1 cellular context compared by ENCODE assay signal in the genomic region with DNA sequence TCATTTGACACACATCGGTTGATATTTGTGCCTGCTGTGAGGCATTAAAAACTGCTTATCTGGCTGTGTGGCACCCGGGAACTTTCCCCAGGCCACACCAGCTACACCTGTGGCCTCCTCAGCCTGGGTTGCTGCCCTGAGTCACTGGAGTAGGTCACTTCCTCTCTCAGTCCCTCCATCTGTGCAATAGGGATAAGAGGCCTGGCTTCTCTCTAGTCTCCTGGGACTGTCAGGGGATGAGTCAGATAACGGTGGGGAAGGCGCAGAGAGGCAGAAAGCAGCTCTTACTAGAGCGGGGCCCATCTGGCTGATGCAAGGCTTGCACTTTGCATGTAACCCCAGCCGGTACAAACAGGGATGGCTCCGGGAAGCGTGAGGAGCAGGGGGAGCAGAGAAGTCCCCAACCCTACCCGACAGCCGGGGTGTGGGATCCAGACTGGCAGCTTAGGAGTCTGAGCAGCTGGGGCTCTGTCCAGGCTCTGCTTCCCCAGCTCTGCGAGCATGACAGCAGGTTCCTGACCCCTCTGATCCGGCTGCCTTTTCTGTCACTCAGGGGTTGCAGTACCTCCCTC.
A peak's percentile ranks its signal among the peaks of the same experiment; 100 is the strongest.
TF ChIP-seq lines count a peak whose summit lies in the region.

No MANE protein-coding gene starts in this region.

TF ChIP-seq in K562, 482 proteins besides CTCF, POLR2A, EP300 and RAD21 (continued from another document and continues in another):
- TF ChIP-seq CHD7 (IDR thresholded peaks at IDR 0.05; ENCODE audit: low read depth, low read length) (no peak), NFIC (IDR thresholded peaks at IDR 0.05) (peak; percentile 97), MAFF (IDR thresholded peaks at IDR 0.05; ENCODE audit: low read length) (peak; percentile 78), PPARD (CRISPR knock-in tag; IDR thresholded peaks at IDR 0.05) (no peak), MLX (CRISPR knock-in tag; conservative IDR thresholded peaks at IDR 0.05) (0 out of 4 replicates have a peak, but pooled peaks of 1 of the 2 experiments have one; percentile 61), RBBP5 (IDR thresholded peaks at IDR 0.05; ENCODE audit: borderline replicate concordance, insufficient read depth, low read length, poor library complexity, severe bottlenecking) (no peak), DLX4 (CRISPR knock-in tag; IDR thresholded peaks at IDR 0.05) (no peak), NFATC3 (IDR thresholded peaks at IDR 0.05) (no peak), MTA2 (IDR thresholded peaks at IDR 0.05; ENCODE audit: low read depth) (peak; percentile 96), ZNF174 (CRISPR knock-in tag; IDR thresholded peaks at IDR 0.05) (no peak), IRF9 (tag; IDR thresholded peaks at IDR 0.05) (peak; percentile 99), BDP1 (IDR thresholded peaks at IDR 0.05; ENCODE audit: insufficient read depth, insufficient read length) (no peak), ZNF584 (CRISPR knock-in tag; IDR thresholded peaks at IDR 0.05; ENCODE audit: low read depth) (peak; percentile 90), DMBX1 (CRISPR knock-in tag; IDR thresholded peaks at IDR 0.05; ENCODE audit: borderline replicate concordance) (peak; percentile 97), NELFE (IDR thresholded peaks at IDR 0.05; ENCODE audit: insufficient read depth, insufficient read length) (no peak), ZNF133 (CRISPR knock-in tag; IDR thresholded peaks at IDR 0.05) (0 out of 2 replicates have a peak, but pooled peaks have one; percentile 36), CBX3 (IDR thresholded peaks at IDR 0.05; ENCODE audit: borderline replicate concordance in 1 of 2, low read length in 2 of 2) (peak in 1 of 2 experiments; percentile 96; a peak in 1 of 3 replicates), ELK1 (CRISPR knock-in tag; IDR thresholded peaks at IDR 0.05) (no peak), MAFK (IDR thresholded peaks at IDR 0.05; ENCODE audit: low read length) (peak; percentile 81), SPI1 (IDR thresholded peaks at IDR 0.05; ENCODE audit: borderline replicate concordance, low read depth, low read length) (peak; percentile 100), ZBTB26 (CRISPR knock-in tag; IDR thresholded peaks at IDR 0.05) (no peak; the same call in 1 of the 2 replicates), FOXP1 (CRISPR knock-in tag; IDR thresholded peaks at IDR 0.05) (peak; percentile 93)
- TF ChIP-seq, protein P1, sequence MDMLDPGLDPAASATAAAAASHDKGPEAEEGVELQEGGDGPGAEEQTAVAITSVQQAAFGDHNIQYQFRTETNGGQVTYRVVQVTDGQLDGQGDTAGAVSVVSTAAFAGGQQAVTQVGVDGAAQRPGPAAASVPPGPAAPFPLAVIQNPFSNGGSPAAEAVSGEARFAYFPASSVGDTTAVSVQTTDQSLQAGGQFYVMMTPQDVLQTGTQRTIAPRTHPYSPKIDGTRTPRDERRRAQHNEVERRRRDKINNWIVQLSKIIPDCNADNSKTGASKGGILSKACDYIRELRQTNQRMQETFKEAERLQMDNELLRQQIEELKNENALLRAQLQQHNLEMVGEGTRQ (CRISPR knock-in tag; IDR thresholded peaks at IDR 0.05), result no peak
- TF ChIP-seq, protein P2, sequence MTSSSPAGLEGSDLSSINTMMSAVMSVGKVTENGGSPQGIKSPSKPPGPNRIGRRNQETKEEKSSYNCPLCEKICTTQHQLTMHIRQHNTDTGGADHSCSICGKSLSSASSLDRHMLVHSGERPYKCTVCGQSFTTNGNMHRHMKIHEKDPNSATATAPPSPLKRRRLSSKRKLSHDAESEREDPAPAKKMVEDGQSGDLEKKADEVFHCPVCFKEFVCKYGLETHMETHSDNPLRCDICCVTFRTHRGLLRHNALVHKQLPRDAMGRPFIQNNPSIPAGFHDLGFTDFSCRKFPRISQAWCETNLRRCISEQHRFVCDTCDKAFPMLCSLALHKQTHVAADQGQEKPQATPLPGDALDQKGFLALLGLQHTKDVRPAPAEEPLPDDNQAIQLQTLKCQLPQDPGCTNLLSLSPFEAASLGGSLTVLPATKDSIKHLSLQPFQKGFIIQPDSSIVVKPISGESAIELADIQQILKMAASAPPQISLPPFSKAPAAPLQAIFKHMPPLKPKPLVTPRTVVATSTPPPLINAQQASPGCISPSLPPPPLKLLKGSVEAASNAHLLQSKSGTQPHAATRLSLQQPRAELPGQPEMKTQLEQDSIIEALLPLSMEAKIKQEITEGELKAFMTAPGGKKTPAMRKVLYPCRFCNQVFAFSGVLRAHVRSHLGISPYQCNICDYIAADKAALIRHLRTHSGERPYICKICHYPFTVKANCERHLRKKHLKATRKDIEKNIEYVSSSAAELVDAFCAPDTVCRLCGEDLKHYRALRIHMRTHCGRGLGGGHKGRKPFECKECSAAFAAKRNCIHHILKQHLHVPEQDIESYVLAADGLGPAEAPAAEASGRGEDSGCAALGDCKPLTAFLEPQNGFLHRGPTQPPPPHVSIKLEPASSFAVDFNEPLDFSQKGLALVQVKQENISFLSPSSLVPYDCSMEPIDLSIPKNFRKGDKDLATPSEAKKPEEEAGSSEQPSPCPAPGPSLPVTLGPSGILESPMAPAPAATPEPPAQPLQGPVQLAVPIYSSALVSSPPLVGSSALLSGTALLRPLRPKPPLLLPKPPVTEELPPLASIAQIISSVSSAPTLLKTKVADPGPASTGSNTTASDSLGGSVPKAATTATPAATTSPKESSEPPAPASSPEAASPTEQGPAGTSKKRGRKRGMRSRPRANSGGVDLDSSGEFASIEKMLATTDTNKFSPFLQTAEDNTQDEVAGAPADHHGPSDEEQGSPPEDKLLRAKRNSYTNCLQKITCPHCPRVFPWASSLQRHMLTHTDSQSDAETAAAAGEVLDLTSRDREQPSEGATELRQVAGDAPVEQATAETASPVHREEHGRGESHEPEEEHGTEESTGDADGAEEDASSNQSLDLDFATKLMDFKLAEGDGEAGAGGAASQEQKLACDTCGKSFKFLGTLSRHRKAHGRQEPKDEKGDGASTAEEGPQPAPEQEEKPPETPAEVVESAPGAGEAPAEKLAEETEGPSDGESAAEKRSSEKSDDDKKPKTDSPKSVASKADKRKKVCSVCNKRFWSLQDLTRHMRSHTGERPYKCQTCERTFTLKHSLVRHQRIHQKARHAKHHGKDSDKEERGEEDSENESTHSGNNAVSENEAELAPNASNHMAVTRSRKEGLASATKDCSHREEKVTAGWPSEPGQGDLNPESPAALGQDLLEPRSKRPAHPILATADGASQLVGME (CRISPR knock-in tag; IDR thresholded peaks at IDR 0.05), result peak; percentile 95; the same call in 1 of the 2 replicates
- TF ChIP-seq, protein P3, sequence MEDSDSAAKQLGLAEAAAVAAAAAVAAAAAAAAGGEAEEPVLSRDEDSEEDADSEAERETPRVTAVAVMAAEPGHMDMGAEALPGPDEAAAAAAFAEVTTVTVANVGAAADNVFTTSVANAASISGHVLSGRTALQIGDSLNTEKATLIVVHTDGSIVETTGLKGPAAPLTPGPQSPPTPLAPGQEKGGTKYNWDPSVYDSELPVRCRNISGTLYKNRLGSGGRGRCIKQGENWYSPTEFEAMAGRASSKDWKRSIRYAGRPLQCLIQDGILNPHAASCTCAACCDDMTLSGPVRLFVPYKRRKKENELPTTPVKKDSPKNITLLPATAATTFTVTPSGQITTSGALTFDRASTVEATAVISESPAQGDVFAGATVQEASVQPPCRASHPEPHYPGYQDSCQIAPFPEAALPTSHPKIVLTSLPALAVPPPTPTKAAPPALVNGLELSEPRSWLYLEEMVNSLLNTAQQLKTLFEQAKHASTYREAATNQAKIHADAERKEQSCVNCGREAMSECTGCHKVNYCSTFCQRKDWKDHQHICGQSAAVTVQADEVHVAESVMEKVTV (CRISPR knock-in tag; IDR thresholded peaks at IDR 0.05), result no peak; the same call in none of the 2 replicates
